In the genomic region with DNA sequence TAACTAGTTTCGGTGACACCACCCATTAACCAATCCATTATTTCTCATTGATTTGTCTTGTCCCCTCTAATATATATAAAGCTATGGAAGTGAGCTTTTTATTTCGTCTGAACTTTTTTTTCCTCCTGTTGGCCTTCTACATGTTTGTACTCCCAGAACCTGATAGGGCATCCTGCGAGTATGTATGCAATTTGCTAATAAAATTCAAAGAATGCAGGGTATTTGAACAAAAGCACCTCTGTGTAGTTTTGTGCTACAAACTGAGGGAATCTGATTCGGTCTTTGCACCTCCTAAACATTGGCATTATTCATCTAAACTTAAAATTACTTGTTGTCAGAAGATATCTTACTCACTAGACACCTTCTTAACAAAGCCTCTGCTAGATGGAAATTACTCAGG, we compare ENCODE assay signal across 23 cellular contexts.
"Had no signal": no experiment of that assay in that cellular context is flagged by ENCODE, and none has a peak within 500 bp of the region (broad histone marks: within the 10 kb centered on the region; RNA-seq: fewer than 3 reads in every experiment).

No MANE protein-coding gene starts in this region.

- H2AFZ ChIP-seq: neural progenitor cell had no signal

- H3K9me3 ChIP-seq: pancreas, prostate gland, spleen, tibial artery, upper lobe of left lung, vagina had no signal

- DNase-seq: dorsolateral prefrontal cortex; effector memory CD4-positive, alpha-beta T cell; heart right ventricle; hypothalamus; midbrain; nucleus accumbens; pancreas; spleen; stimulated activated CD4-positive, alpha-beta T cell treated with anti-CD3 and anti-CD28 coated beads, Interleukin-15, amount 100 ng/mL, for 24 hours; stimulated activated CD4-positive, alpha-beta T cell treated with anti-CD3 and anti-CD28 coated beads, Interleukin-1b, Interleukin-23, amount 100 ng/mL, for 48 hours; stimulated activated CD4-positive, alpha-beta T cell treated with anti-CD3 and anti-CD28 coated beads, Interleukin-4, amount 100 ng/mL, for 24 hours; tibial artery; upper lobe of left lung had no signal

- H3K4me3 ChIP-seq: coronary artery, dorsolateral prefrontal cortex, heart right ventricle, neural progenitor cell, pancreas, prostate gland, spleen, tibial artery, upper lobe of left lung, vagina had no signal

- H3K9me3 Mint-ChIP-seq: neural progenitor cell; stimulated activated naive CD8-positive, alpha-beta T cell treated with anti-CD3 and anti-CD28 coated beads, Interleukin-15, Interleukin-2, amounts not matched to agents 100 ng/mL and 50 ng/mL, for 24 hours had no signal

- H3K27me3 Mint-ChIP-seq: natural killer cell treated with Interleukin-12 subunit alpha and Interleukin-12 subunit beta and Interleukin-15 and Interleukin-18, amount 100 ng/mL, for 72 hours; stimulated activated memory B cell treated with anti-CD40 and anti-IgM and Interleukin-4, amounts not matched to agents 10 μg/mL and 1 μg/mL and 100 μg/mL, for 72 hours; stimulated activated naive CD8-positive, alpha-beta T cell treated with anti-CD3 and anti-CD28 coated beads, Interleukin-15, Interleukin-2, amounts not matched to agents 100 ng/mL and 50 ng/mL, for 24 hours had no signal

- H3K4me1 ChIP-seq: heart right ventricle, neural progenitor cell, pancreas, prostate gland, spleen, tibial artery, upper lobe of left lung, vagina had no signal

- H3K36me3 Mint-ChIP-seq: natural killer cell treated with Interleukin-12 subunit alpha and Interleukin-12 subunit beta and Interleukin-15 and Interleukin-18, amount 100 ng/mL, for 72 hours; neural progenitor cell; stimulated activated memory B cell treated with anti-CD40 and anti-IgM and Interleukin-4, amounts not matched to agents 10 μg/mL and 1 μg/mL and 100 μg/mL, for 72 hours had no signal

- H3K4me2 ChIP-seq: neural progenitor cell had no signal

- H3K4me3 Mint-ChIP-seq: natural killer cell treated with Interleukin-12 subunit alpha and Interleukin-12 subunit beta and Interleukin-15 and Interleukin-18, amount 100 ng/mL, for 72 hours; neural progenitor cell; stimulated activated memory B cell treated with anti-CD40 and anti-IgM and Interleukin-4, amounts not matched to agents 10 μg/mL and 1 μg/mL and 100 μg/mL, for 72 hours; stimulated activated naive CD8-positive, alpha-beta T cell treated with anti-CD3 and anti-CD28 coated beads, Interleukin-15, Interleukin-2, amounts not matched to agents 100 ng/mL and 50 ng/mL, for 24 hours had no signal

- H3K4me1 Mint-ChIP-seq: stimulated activated memory B cell treated with anti-CD40 and anti-IgM and Interleukin-4, amounts not matched to agents 10 μg/mL and 1 μg/mL and 100 μg/mL, for 72 hours had no signal

- H3K36me3 ChIP-seq: heart right ventricle, neural progenitor cell, pancreas, prostate gland, spleen, tibial artery, upper lobe of left lung, vagina had no signal

- H3K27ac Mint-ChIP-seq: natural killer cell treated with Interleukin-12 subunit alpha and Interleukin-12 subunit beta and Interleukin-15 and Interleukin-18, amount 100 ng/mL, for 72 hours; neural progenitor cell; stimulated activated memory B cell treated with anti-CD40 and anti-IgM and Interleukin-4, amounts not matched to agents 10 μg/mL and 1 μg/mL and 100 μg/mL, for 72 hours; stimulated activated naive CD8-positive, alpha-beta T cell treated with anti-CD3 and anti-CD28 coated beads, Interleukin-15, Interleukin-2, amounts not matched to agents 100 ng/mL and 50 ng/mL, for 24 hours had no signal

- FAIRE-seq: endometrium, frontal cortex, islet of Langerhans, pancreas had no signal

- H3K27me3 ChIP-seq: heart right ventricle, neural progenitor cell, pancreas, spleen, tibial artery, upper lobe of left lung, vagina had no signal

- H3K27ac ChIP-seq: coronary artery, dorsolateral prefrontal cortex, heart right ventricle, neural progenitor cell, pancreas, prostate gland, spleen, tibial artery, upper lobe of left lung, vagina had no signal

- H3K9ac ChIP-seq: neural progenitor cell had no signal
